12 cellular contexts compared by ENCODE assay signal in the genomic region with DNA sequence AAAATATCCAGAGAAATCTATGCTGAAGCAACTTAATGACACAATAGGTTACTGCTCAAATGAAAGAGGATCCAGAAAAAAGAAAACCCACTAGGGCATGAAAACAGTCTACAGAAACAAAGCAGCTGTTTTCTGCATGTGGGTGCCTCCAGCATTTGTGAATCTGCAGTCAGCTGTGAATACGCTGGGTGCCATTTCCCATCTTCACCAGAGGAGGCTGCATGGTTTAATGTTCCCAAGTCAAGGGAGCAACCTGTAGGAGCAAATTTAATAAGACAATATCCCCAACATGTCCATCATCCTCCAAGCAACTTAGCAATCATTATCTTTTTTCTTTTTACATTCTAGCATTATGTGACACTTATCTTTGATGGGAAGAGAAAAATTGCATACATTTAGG.
A peak's percentile ranks its signal among the peaks of the same experiment; 100 is the strongest.
DNase-seq lines count a peak whose midpoint lies in the region; ATAC-seq, FAIRE-seq and TF ChIP-seq lines count a peak whose summit lies in the region.
"Had no signal": no experiment of that assay in that cellular context is flagged by ENCODE, and none has a peak within 500 bp of the region (broad histone marks: within the 10 kb centered on the region; RNA-seq: fewer than 3 reads in every experiment).

No MANE protein-coding gene starts in this region.

- DNase-seq in A549 (ENCODE audit: low read depth in 1 of 2, low spot score in 1 of 2) (peak; percentile 7 to 18), OCI-LY7 (ENCODE audit: low spot score) (peak; percentile 4), glutamatergic neuron (no peak), activated gamma-delta T cell treated with Interleukin-2 at 50 U/mL for 16 hours (no peak)
- DNase-seq in stimulated activated CD4-positive, alpha-beta T cell treated with anti-CD3 and anti-CD28 coated beads, Interleukin-2, amount 100 ng/mL, for 48 hours, result no peak
- DNase-seq: DMS79 treated with DMSO at 0.1 percent for 48 hours; gastrocnemius medialis; stimulated activated naive CD4-positive, alpha-beta T cell had no signal

- ATAC-seq in A549 (peak in 1 of 2 experiments; percentile 80; a peak in 4 of 6 replicates), GM18498 (IDR thresholded peaks at IDR 0.05; ENCODE audit: unreplicated experiment) (peak; percentile 61), HG02588 (IDR thresholded peaks at IDR 0.05; ENCODE audit: unreplicated experiment) (no peak), HG03521 (IDR thresholded peaks at IDR 0.05; ENCODE audit: unreplicated experiment) (no peak)
- ATAC-seq: gastrocnemius medialis had no signal

- CTCF ChIA-PET in A549 (lab: Yijun Ruan, JAX) (no interaction called here), OCI-LY7 (lab: Charles Lee; ENCODE audit: unreplicated experiment) (no interaction called here)

- no peak overlapping the region for H3K4me3 Mint-ChIP-seq in glutamatergic neuron (ENCODE audit: unreplicated experiment)

- TF ChIP-seq RAD21 in A549 (conservative IDR thresholded peaks at IDR 0.05 in 1 of 2, IDR thresholded peaks at IDR 0.05 in 1 of 2), result no peak

- H3K27ac ChIP-seq in A549 (no peak overlapping the region), OCI-LY7 (ENCODE audit: low read depth, low read length, poor library complexity, severe bottlenecking) (no peak overlapping the region)
- H3K27ac ChIP-seq: gastrocnemius medialis had no signal

- no peaks in the 10 kb centered on the region for H3K79me2 ChIP-seq in OCI-LY7 (ENCODE audit: insufficient read depth, low read depth, low read length)

- H2AFZ ChIP-seq in OCI-LY7 (ENCODE audit: low read length), result no peak overlapping the region

- POLR2A ChIA-PET in A549 (lab: Yijun Ruan, JAX), result no interaction called here
- POLR2A ChIA-PET in OCI-LY7 (lab: Charles Lee), result no interaction called here

- BruUV-seq in OCI-LY7 (replicated peaks; lab: Mats Ljungman, UMichigan), result no TSS peak

- H3K4me3 ChIP-seq in A549 (no peak overlapping the region), OCI-LY7 (ENCODE audit: low read depth, low read length, poor library complexity, severe bottlenecking) (no peak overlapping the region)
- H3K4me3 ChIP-seq: gastrocnemius medialis had no signal

- no peaks in the 10 kb centered on the region for H3K4me1 Mint-ChIP-seq in glutamatergic neuron (ENCODE audit: low read depth, unreplicated experiment)

- TF ChIP-seq POLR2A in A549 (IDR thresholded peaks at IDR 0.05; ENCODE audit: low read length), result no peak

- no peaks in the 10 kb centered on the region for H3K4me1 ChIP-seq in A549
- H3K4me1 ChIP-seq in OCI-LY7 (ENCODE audit: insufficient read depth, low read length, poor library complexity, severe bottlenecking), result no peaks in the 10 kb centered on the region
- H3K4me1 ChIP-seq: gastrocnemius medialis had no signal

- no peak for FAIRE-seq in A549 (lab: Jason Lieb, UNC)
- FAIRE-seq: HTR-8/SVneo had no signal

- H3K4me2 ChIP-seq in A549, result no peak overlapping the region
- no peak overlapping the region for H3K4me2 ChIP-seq in OCI-LY7 (ENCODE audit: low read length)

- H3K9me3 Mint-ChIP-seq in glutamatergic neuron (ENCODE audit: unreplicated experiment), result no peaks in the 10 kb centered on the region

- H3K36me3 ChIP-seq in OCI-LY7 (ENCODE audit: insufficient read depth, low read length), result no peaks in the 10 kb centered on the region
- H3K36me3 ChIP-seq: gastrocnemius medialis had no signal

- intact Hi-C loops in OCI-LY7 (cut with micrococcal nuclease; ENCODE audit: unreplicated experiment), result no loop called here

- TF ChIP-seq EP300 in A549 (IDR thresholded peaks at IDR 0.05), result no peak

- H3K36me3 Mint-ChIP-seq in glutamatergic neuron (ENCODE audit: unreplicated experiment), result no peaks in the 10 kb centered on the region

- H3K27me3 Mint-ChIP-seq in glutamatergic neuron (ENCODE audit: unreplicated experiment), result no peaks in the 10 kb centered on the region

- H3K27ac Mint-ChIP-seq in glutamatergic neuron (ENCODE audit: unreplicated experiment), result no peak overlapping the region

- no peaks in the 10 kb centered on the region for H4K20me1 ChIP-seq in OCI-LY7 (ENCODE audit: insufficient read depth, low read length)

- no peaks in the 10 kb centered on the region for H3K9me2 ChIP-seq in OCI-LY7 (ENCODE audit: insufficient read depth, low read length)

- TF ChIP-seq CTCF in A549 (IDR thresholded peaks at IDR 0.05) (no peak), OCI-LY7 (conservative IDR thresholded peaks at IDR 0.05; ENCODE audit: low read length) (peak; percentile 25; the same call in 1 of the 2 replicates), glutamatergic neuron (IDR thresholded peaks at IDR 0.05; ENCODE audit: partially characterized antibody, unreplicated experiment) (peak; percentile 42)

- H3K9me3 ChIP-seq in A549 (no peaks in the 10 kb centered on the region), OCI-LY7 (ENCODE audit: low read length) (no peaks in the 10 kb centered on the region)
- H3K9me3 ChIP-seq: gastrocnemius medialis had no signal

- 0% methylated on average over 1 of the region's 1 CpG for WGBS in A549 (ENCODE audit: missing lambda C conversion rate)

TF ChIP-seq in A549, 52 proteins besides CTCF, POLR2A, EP300 and RAD21:
- TF ChIP-seq, protein P1, sequence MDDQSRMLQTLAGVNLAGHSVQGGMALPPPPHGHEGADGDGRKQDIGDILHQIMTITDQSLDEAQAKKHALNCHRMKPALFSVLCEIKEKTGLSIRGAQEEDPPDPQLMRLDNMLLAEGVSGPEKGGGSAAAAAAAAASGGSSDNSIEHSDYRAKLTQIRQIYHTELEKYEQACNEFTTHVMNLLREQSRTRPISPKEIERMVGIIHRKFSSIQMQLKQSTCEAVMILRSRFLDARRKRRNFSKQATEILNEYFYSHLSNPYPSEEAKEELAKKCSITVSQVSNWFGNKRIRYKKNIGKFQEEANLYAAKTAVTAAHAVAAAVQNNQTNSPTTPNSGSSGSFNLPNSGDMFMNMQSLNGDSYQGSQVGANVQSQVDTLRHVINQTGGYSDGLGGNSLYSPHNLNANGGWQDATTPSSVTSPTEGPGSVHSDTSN (IDR thresholded peaks at IDR 0.05), result no peak
- TF ChIP-seq SMC3 (IDR thresholded peaks at IDR 0.05) (no peak), BCL3 (IDR thresholded peaks at IDR 0.05) (no peak), CHD4 (IDR thresholded peaks at IDR 0.05; ENCODE audit: borderline replicate concordance) (no peak), CBX2 (IDR thresholded peaks at IDR 0.05; ENCODE audit: borderline replicate concordance, low read depth) (no peak), HOXB5 (CRISPR knock-in tag; IDR thresholded peaks at IDR 0.05) (no peak), RFX5 (IDR thresholded peaks at IDR 0.05) (no peak), ZC3H11A (IDR thresholded peaks at IDR 0.05) (no peak), KDM1A (IDR thresholded peaks at IDR 0.05; ENCODE audit: low read depth) (no peak), FOXS1 (CRISPR knock-in tag; IDR thresholded peaks at IDR 0.05) (no peak), MAZ (IDR thresholded peaks at IDR 0.05; ENCODE audit: borderline replicate concordance, low read depth, low read length) (no peak)
TF ChIP-seq in A549: peak in this region for 0.

Comparison
In these comparisons a context has a peak if more than half of its experiments do, and no peak if none do; other contexts are left out.
1. DNase-seq: peak in A549 (2 of 2) and OCI-LY7 (single experiment); none in glutamatergic neuron (single experiment), activated gamma-delta T cell treated with Interleukin-2 at 50 U/mL for 16 hours (single experiment) and stimulated activated CD4-positive, alpha-beta T cell treated with anti-CD3 and anti-CD28 coated beads, Interleukin-2, amount 100 ng/mL, for 48 hours (0 of 2).